In the genomic region with DNA sequence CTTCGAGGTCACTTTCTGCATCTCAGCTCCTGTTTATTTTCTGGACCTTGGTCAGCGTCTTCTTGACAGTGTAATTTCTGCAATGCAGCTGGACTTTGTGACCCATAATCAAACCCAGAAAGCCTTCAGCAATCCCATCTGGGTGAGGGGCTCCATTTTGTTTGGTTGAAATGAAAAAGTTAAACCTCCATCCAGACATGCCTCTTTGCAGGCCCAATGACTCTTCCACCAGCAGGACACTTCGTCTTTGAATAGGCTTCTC, we compare ENCODE assay signal across 1 cellular context.
TF ChIP-seq lines count a peak whose summit lies in the region.

No MANE protein-coding gene starts in this region.

TF ChIP-seq in HepG2, 621 proteins besides CTCF, POLR2A, EP300 and RAD21 (continued from another document):
- TF ChIP-seq, protein P1, sequence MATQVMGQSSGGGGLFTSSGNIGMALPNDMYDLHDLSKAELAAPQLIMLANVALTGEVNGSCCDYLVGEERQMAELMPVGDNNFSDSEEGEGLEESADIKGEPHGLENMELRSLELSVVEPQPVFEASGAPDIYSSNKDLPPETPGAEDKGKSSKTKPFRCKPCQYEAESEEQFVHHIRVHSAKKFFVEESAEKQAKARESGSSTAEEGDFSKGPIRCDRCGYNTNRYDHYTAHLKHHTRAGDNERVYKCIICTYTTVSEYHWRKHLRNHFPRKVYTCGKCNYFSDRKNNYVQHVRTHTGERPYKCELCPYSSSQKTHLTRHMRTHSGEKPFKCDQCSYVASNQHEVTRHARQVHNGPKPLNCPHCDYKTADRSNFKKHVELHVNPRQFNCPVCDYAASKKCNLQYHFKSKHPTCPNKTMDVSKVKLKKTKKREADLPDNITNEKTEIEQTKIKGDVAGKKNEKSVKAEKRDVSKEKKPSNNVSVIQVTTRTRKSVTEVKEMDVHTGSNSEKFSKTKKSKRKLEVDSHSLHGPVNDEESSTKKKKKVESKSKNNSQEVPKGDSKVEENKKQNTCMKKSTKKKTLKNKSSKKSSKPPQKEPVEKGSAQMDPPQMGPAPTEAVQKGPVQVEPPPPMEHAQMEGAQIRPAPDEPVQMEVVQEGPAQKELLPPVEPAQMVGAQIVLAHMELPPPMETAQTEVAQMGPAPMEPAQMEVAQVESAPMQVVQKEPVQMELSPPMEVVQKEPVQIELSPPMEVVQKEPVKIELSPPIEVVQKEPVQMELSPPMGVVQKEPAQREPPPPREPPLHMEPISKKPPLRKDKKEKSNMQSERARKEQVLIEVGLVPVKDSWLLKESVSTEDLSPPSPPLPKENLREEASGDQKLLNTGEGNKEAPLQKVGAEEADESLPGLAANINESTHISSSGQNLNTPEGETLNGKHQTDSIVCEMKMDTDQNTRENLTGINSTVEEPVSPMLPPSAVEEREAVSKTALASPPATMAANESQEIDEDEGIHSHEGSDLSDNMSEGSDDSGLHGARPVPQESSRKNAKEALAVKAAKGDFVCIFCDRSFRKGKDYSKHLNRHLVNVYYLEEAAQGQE (IDR thresholded peaks at IDR 0.05; ENCODE audit: borderline replicate concordance in 1 of 2, low read depth in 1 of 2, low read length in 2 of 2), result 0 out of 4 replicates have a peak, but pooled peaks of 1 of the 2 experiments have one; percentile 62
- TF ChIP-seq SMARCC2 (IDR thresholded peaks at IDR 0.05), result no peak
- TF ChIP-seq PITX1 (CRISPR knock-in tag; IDR thresholded peaks at IDR 0.05), result no peak
- no peak for TF ChIP-seq ZNF598 (CRISPR knock-in tag; IDR thresholded peaks at IDR 0.05; ENCODE audit: borderline replicate concordance)
- TF ChIP-seq ZBTB8A (CRISPR knock-in tag; IDR thresholded peaks at IDR 0.05; ENCODE audit: borderline replicate concordance, low read depth), result no peak
- TF ChIP-seq GLI4 (CRISPR knock-in tag; IDR thresholded peaks at IDR 0.05; ENCODE audit: borderline replicate concordance), result no peak
- TF ChIP-seq, protein P2, sequence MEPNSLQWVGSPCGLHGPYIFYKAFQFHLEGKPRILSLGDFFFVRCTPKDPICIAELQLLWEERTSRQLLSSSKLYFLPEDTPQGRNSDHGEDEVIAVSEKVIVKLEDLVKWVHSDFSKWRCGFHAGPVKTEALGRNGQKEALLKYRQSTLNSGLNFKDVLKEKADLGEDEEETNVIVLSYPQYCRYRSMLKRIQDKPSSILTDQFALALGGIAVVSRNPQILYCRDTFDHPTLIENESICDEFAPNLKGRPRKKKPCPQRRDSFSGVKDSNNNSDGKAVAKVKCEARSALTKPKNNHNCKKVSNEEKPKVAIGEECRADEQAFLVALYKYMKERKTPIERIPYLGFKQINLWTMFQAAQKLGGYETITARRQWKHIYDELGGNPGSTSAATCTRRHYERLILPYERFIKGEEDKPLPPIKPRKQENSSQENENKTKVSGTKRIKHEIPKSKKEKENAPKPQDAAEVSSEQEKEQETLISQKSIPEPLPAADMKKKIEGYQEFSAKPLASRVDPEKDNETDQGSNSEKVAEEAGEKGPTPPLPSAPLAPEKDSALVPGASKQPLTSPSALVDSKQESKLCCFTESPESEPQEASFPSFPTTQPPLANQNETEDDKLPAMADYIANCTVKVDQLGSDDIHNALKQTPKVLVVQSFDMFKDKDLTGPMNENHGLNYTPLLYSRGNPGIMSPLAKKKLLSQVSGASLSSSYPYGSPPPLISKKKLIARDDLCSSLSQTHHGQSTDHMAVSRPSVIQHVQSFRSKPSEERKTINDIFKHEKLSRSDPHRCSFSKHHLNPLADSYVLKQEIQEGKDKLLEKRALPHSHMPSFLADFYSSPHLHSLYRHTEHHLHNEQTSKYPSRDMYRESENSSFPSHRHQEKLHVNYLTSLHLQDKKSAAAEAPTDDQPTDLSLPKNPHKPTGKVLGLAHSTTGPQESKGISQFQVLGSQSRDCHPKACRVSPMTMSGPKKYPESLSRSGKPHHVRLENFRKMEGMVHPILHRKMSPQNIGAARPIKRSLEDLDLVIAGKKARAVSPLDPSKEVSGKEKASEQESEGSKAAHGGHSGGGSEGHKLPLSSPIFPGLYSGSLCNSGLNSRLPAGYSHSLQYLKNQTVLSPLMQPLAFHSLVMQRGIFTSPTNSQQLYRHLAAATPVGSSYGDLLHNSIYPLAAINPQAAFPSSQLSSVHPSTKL (CRISPR knock-in tag; IDR thresholded peaks at IDR 0.05), result 0 out of 2 replicates have a peak, but pooled peaks have one; percentile 9
- TF ChIP-seq ZNF264 (CRISPR knock-in tag; IDR thresholded peaks at IDR 0.05), result no peak
- TF ChIP-seq, protein P3, sequence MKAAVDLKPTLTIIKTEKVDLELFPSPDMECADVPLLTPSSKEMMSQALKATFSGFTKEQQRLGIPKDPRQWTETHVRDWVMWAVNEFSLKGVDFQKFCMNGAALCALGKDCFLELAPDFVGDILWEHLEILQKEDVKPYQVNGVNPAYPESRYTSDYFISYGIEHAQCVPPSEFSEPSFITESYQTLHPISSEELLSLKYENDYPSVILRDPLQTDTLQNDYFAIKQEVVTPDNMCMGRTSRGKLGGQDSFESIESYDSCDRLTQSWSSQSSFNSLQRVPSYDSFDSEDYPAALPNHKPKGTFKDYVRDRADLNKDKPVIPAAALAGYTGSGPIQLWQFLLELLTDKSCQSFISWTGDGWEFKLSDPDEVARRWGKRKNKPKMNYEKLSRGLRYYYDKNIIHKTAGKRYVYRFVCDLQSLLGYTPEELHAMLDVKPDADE (CRISPR knock-in tag; IDR thresholded peaks at IDR 0.05), result no peak
- no peak for TF ChIP-seq SOX5 (CRISPR knock-in tag; IDR thresholded peaks at IDR 0.05; ENCODE audit: borderline replicate concordance)
- TF ChIP-seq KDM4B (CRISPR knock-in tag; IDR thresholded peaks at IDR 0.05), result no peak
